ENCODE assay signal across 31 cellular contexts in the genomic region with DNA sequence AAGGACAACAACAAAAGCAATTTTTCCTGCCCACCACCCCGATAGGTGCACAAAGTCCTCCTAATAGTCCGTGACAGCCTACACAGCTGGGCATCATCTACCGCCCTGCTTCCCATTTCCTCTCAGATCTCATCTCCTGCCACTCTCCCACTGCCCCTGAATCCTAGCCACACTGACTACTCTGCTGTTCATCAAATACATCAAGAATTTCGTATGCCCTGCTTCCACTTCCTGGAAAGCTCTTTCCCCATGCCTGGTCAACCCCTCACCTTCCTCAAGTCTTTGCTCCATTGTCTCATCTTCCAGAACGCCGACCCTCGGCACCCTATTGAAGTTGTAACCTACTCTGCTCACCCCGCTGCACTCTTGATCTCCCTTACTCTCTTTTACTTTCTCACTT.
DNase-seq lines count a peak whose midpoint lies in the region; ATAC-seq and TF ChIP-seq lines count a peak whose summit lies in the region.
"Had no signal": no experiment of that assay in that cellular context is flagged by ENCODE, and none has a peak within 500 bp of the region (broad histone marks: within the 10 kb centered on the region; RNA-seq: fewer than 3 reads in every experiment).

No MANE protein-coding gene starts in this region.

- H3K27me3 ChIP-seq in esophagus muscularis mucosa: peaks cover 0 to 24% (median 0%) of the 10 kb centered on the region in 4 donors
- H3K27me3 ChIP-seq: BE2C; BLaER1; BLaER1 treated with 17β-estradiol and CSF1 and Interleukin-3, amounts not matched to agents 10 nM and 100 nM had no signal

- H3K4me1 ChIP-seq in esophagus muscularis mucosa: no peaks in the 10 kb centered on the region
- H3K4me1 ChIP-seq: A549, BE2C, BLaER1, Caco-2 had no signal

- TF ChIP-seq POLR2A in esophagus muscularis mucosa (IDR thresholded peaks at IDR 0.05; ENCODE audit: low read depth): no peak

- peaks cover 14% of the 10 kb centered on the region for H3K4me1 Mint-ChIP-seq in glutamatergic neuron (ENCODE audit: low read depth, unreplicated experiment)
- H3K4me1 Mint-ChIP-seq: B cell; CD14-positive monocyte; CD4-positive, alpha-beta memory T cell; CD4-positive, CD25-positive, alpha-beta regulatory T cell; CD8-positive, alpha-beta memory T cell had no signal

- H3K4me3 Mint-ChIP-seq in glutamatergic neuron (ENCODE audit: unreplicated experiment): no peak overlapping the region
- H3K4me3 Mint-ChIP-seq: B cell; CD14-positive monocyte; CD4-positive, alpha-beta memory T cell; CD4-positive, alpha-beta T cell; CD4-positive, CD25-positive, alpha-beta regulatory T cell; CD8-positive, alpha-beta memory T cell; CD8-positive, alpha-beta T cell had no signal

- peak overlapping the region; percentile 3 for H3K27ac Mint-ChIP-seq in glutamatergic neuron (ENCODE audit: unreplicated experiment)
- H3K27ac Mint-ChIP-seq: B cell; CD14-positive monocyte; CD4-positive, alpha-beta memory T cell; CD4-positive, alpha-beta T cell; CD4-positive, CD25-positive, alpha-beta regulatory T cell; CD8-positive, alpha-beta memory T cell; CD8-positive, alpha-beta T cell had no signal

- H3K27me3 Mint-ChIP-seq in glutamatergic neuron (ENCODE audit: unreplicated experiment): no peaks in the 10 kb centered on the region
- H3K27me3 Mint-ChIP-seq: CD4-positive, CD25-positive, alpha-beta regulatory T cell had no signal

- peak; percentile 90 for DNase-seq in esophagus muscularis mucosa (ENCODE audit: extremely low spot score)
- no peak for DNase-seq in glutamatergic neuron
- DNase-seq in activated CD8-positive, alpha-beta memory T cell treated with anti-CD3 and anti-CD28 coated beads for 24 hours: no peak
- DNase-seq: 8988T; ACHN; AML-193; BE2C; C1 segment of cervical spinal cord; Caco-2; Calu3; CD4-positive, alpha-beta memory T cell; CD4-positive, alpha-beta T cell; CD4-positive, CD25-positive, alpha-beta regulatory T cell; CD8-positive, alpha-beta memory T cell; CD8-positive, alpha-beta T cell; COR-L47; DMS 273 treated with DMSO at 0.1 percent for 48 hours; DMS153; DMS53; DMS79; DMS79 treated with DMSO at 0.1 percent for 48 hours; DND-41; EL had no signal

- H3K36me3 Mint-ChIP-seq in glutamatergic neuron (ENCODE audit: unreplicated experiment): no peaks in the 10 kb centered on the region
- H3K36me3 Mint-ChIP-seq: CD14-positive monocyte; CD4-positive, alpha-beta memory T cell; CD4-positive, CD25-positive, alpha-beta regulatory T cell; CD8-positive, alpha-beta memory T cell; CD8-positive, alpha-beta T cell had no signal

- no peak overlapping the region for H3K4me3 ChIP-seq in esophagus muscularis mucosa
- H3K4me3 ChIP-seq: A549; BLaER1; BLaER1 treated with 17β-estradiol and CSF1 and Interleukin-3, amounts not matched to agents 10 nM and 100 nM had no signal

- H3K36me3 ChIP-seq in esophagus muscularis mucosa: no peaks in the 10 kb centered on the region
- H3K36me3 ChIP-seq: BE2C; BLaER1; BLaER1 treated with 17β-estradiol and CSF1 and Interleukin-3, amounts not matched to agents 10 nM and 100 nM had no signal

- no peaks in the 10 kb centered on the region for H3K9me3 Mint-ChIP-seq in glutamatergic neuron (ENCODE audit: unreplicated experiment)
- H3K9me3 Mint-ChIP-seq: CD8-positive, alpha-beta T cell had no signal

- no peak overlapping the region for H3K27ac ChIP-seq in esophagus muscularis mucosa (replicated peaks in 1 of 4)
- H3K27ac ChIP-seq: 22Rv1; A549; BLaER1; BLaER1 treated with 17β-estradiol and CSF1 and Interleukin-3, amounts not matched to agents 10 nM and 100 nM; C4-2B had no signal

- no peak for TF ChIP-seq EP300 in esophagus muscularis mucosa (IDR thresholded peaks at IDR 0.05)

- no peak for ATAC-seq in HG03469 (IDR thresholded peaks at IDR 0.05; ENCODE audit: unreplicated experiment)
- ATAC-seq: A549; CD8-positive, alpha-beta T cell had no signal

- no peaks in the 10 kb centered on the region for H3K9me3 ChIP-seq in esophagus muscularis mucosa
- H3K9me3 ChIP-seq: A549; BE2C; BLaER1; BLaER1 treated with 17β-estradiol and CSF1 and Interleukin-3, amounts not matched to agents 10 nM and 100 nM had no signal

- intact Hi-C loops in esophagus muscularis mucosa (cut with DNase I): no loop called here

- WGBS in esophagus muscularis mucosa: 89% methylated on average over 8 of the region's 8 CpGs

- TF ChIP-seq CTCF in esophagus muscularis mucosa (IDR thresholded peaks at IDR 0.05) (no peak), glutamatergic neuron (IDR thresholded peaks at IDR 0.05; ENCODE audit: partially characterized antibody, unreplicated experiment) (no peak)
